In the genomic region with DNA sequence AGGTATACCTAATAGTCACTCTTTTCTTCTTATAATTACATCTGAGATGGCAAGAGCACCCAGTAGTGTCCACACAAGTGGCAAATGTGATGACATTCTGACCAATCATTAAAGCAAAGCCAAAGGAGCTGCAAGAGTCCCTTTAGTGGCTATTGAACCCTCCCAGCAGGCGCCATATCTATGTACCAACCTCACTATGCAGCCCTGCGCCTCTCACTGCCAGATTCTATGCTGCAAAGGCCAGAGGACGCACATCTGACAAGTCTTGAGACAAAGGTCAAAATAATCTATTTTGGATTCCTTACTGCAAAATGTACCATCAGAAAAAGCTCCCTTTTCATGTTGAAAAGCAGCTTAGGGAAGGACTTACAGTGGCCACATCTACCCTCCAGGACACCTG, we compare ENCODE assay signal across 24 cellular contexts.
"Had no signal": no experiment of that assay in that cellular context is flagged by ENCODE, and none has a peak within 500 bp of the region (broad histone marks: within the 10 kb centered on the region; RNA-seq: fewer than 3 reads in every experiment).

No MANE protein-coding gene starts in this region.

- H3K4me3 Mint-ChIP-seq: central memory CD8-positive, alpha-beta T cell; effector memory CD8-positive, alpha-beta T cell; natural killer cell treated with Interleukin-12 subunit alpha and Interleukin-12 subunit beta and Interleukin-15 and Interleukin-18, amount 100 ng/mL, for 72 hours; stimulated activated memory B cell treated with anti-CD40 and anti-IgM and Interleukin-4, amounts not matched to agents 10 μg/mL and 1 μg/mL and 100 μg/mL, for 72 hours; T-helper 2 cell treated with Interferon-gamma antibody and Interleukin-4, amounts not matched to agents 5 μg/mL and 100 μg/mL, for 36 hours had no signal

- H3K9me3 Mint-ChIP-seq: activated naive CD4-positive, alpha-beta T cell treated with anti-CD3 and anti-CD28 coated beads, Interleukin-2, amount 50 U/mL, for 72 hours; central memory CD8-positive, alpha-beta T cell; effector memory CD8-positive, alpha-beta T cell; natural killer cell treated with Interleukin-12 subunit alpha and Interleukin-12 subunit beta and Interleukin-15 and Interleukin-18, amount 100 ng/mL, for 72 hours; stimulated activated memory B cell treated with anti-CD40 and anti-IgM and Interleukin-4, amounts not matched to agents 10 μg/mL and 1 μg/mL and 100 μg/mL, for 72 hours; T-helper 2 cell treated with Interferon-gamma antibody and Interleukin-4, amounts not matched to agents 5 μg/mL and 100 μg/mL, for 36 hours had no signal

- ATAC-seq: activated naive CD4-positive, alpha-beta T cell treated with anti-CD3 and anti-CD28 coated beads, Interleukin-2, amount 50 U/mL, for 72 hours; effector memory CD8-positive, alpha-beta T cell; lower lobe of right lung; natural killer cell treated with Interleukin-12 subunit alpha and Interleukin-12 subunit beta and Interleukin-15 and Interleukin-18, amount 100 ng/mL, for 72 hours; right lobe of liver; stimulated activated memory B cell treated with anti-CD40 and anti-IgM and Interleukin-4, amounts not matched to agents 10 μg/mL and 1 μg/mL and 100 μg/mL, for 72 hours had no signal

- DNase-seq: activated CD4-positive, alpha-beta T cell treated with anti-CD3 and anti-CD28 coated beads for 1 hour; activated CD4-positive, alpha-beta T cell treated with anti-CD3 and anti-CD28 coated beads, Interleukin-2, amount 50 U/mL, for 1 hour; activated T-cell treated with anti-CD3 and anti-CD28 coated beads, Interleukin-2, amount 50 U/mL, for 1 hour; aorta; brain microvascular endothelial cell; dorsolateral prefrontal cortex; effector memory CD8-positive, alpha-beta T cell; foreskin melanocyte; hypothalamus; lower lobe of right lung; ovary; right lobe of liver; stimulated activated CD4-positive, alpha-beta T cell treated with anti-CD3 and anti-CD28 coated beads, Interleukin-15, amount 100 ng/mL, for 24 hours; stomach; trophoblast cell had no signal

- H3K27ac Mint-ChIP-seq: activated naive CD4-positive, alpha-beta T cell treated with anti-CD3 and anti-CD28 coated beads, Interleukin-2, amount 50 U/mL, for 72 hours; effector memory CD8-positive, alpha-beta T cell; natural killer cell treated with Interleukin-12 subunit alpha and Interleukin-12 subunit beta and Interleukin-15 and Interleukin-18, amount 100 ng/mL, for 72 hours; stimulated activated memory B cell treated with anti-CD40 and anti-IgM and Interleukin-4, amounts not matched to agents 10 μg/mL and 1 μg/mL and 100 μg/mL, for 72 hours; T-helper 2 cell treated with Interferon-gamma antibody and Interleukin-4, amounts not matched to agents 5 μg/mL and 100 μg/mL, for 36 hours had no signal

- H3K4me1 ChIP-seq: lower lobe of right lung, vagina had no signal

- H3K4me3 ChIP-seq: dorsolateral prefrontal cortex, lower lobe of right lung, ovary, right lobe of liver, smooth muscle cell, stomach, suprapubic skin, vagina had no signal

- H3K27me3 ChIP-seq: brain microvascular endothelial cell, dorsolateral prefrontal cortex, ovary, right lobe of liver, stomach, suprapubic skin, vagina had no signal

- H3K4me1 Mint-ChIP-seq: central memory CD8-positive, alpha-beta T cell; stimulated activated memory B cell treated with anti-CD40 and anti-IgM and Interleukin-4, amounts not matched to agents 10 μg/mL and 1 μg/mL and 100 μg/mL, for 72 hours had no signal

- H3K36me3 ChIP-seq: brain microvascular endothelial cell, lower lobe of right lung, ovary, right lobe of liver, stomach, suprapubic skin, vagina had no signal

- H3K9me3 ChIP-seq: lower lobe of right lung, ovary, right lobe of liver, stomach, suprapubic skin, vagina had no signal

- H3K27ac ChIP-seq: brain microvascular endothelial cell, dorsolateral prefrontal cortex, lower lobe of right lung, ovary, suprapubic skin, vagina, VCaP had no signal

- H3K36me3 Mint-ChIP-seq: activated naive CD4-positive, alpha-beta T cell treated with anti-CD3 and anti-CD28 coated beads, Interleukin-2, amount 50 U/mL, for 72 hours; natural killer cell treated with Interleukin-12 subunit alpha and Interleukin-12 subunit beta and Interleukin-15 and Interleukin-18, amount 100 ng/mL, for 72 hours; stimulated activated memory B cell treated with anti-CD40 and anti-IgM and Interleukin-4, amounts not matched to agents 10 μg/mL and 1 μg/mL and 100 μg/mL, for 72 hours had no signal
